In the genomic region with DNA sequence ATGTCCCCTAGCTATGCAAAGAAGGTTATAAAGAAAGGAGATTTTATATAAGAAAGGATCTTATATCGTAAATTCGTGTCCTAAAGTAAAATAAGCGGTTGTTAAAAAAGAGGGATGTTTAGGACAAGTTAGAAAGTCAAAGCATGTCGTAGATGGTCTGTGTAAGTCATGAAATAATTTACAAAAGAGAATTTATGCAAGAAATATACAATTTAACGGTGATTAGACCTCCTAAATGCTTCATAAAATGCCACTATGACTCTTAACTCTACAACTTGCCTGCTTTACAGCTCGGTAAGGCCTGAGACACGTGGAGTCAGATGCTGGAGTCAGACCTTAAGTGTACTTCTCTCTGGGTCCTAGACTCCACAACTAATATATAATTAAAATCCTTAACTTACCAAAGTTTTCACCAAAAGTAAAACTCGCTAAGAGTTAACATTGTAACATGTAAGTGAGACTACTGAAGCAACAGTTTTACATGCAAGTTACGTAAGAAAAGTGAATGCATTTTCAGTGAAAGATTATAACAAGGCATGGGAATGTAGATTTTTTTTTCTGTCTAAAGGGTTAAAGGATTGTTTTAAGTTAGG, we compare ENCODE assay signal across 16 cellular contexts. TPM values are rescaled to one million over a fixed set of nuclear protein-coding genes. Genes with fewer than 3 reads are reported as not detected.
A peak's percentile ranks its signal among the peaks of the same experiment; 100 is the strongest.
DNase-seq lines count a peak whose midpoint lies in the region; ATAC-seq and TF ChIP-seq lines count a peak whose summit lies in the region.
"Had no signal": no experiment of that assay in that cellular context is flagged by ENCODE, and none has a peak within 500 bp of the region (broad histone marks: within the 10 kb centered on the region; RNA-seq: fewer than 3 reads in every experiment).

No MANE protein-coding gene starts in this region.

- H3K4me1 ChIP-seq in DND-41 (ENCODE audit: insufficient read depth, low read length) = no peaks in the 10 kb centered on the region
- no peaks in the 10 kb centered on the region for H3K4me1 ChIP-seq in HUES6 (ENCODE audit: control insufficient read depth, insufficient read depth, low read length)

- no peak for TF ChIP-seq CTCF in DND-41 (IDR thresholded peaks at IDR 0.05; ENCODE audit: borderline replicate concordance, extremely low read depth, low read length, poor library complexity, severe bottlenecking)
- TF ChIP-seq CTCF in fibroblast of pulmonary artery (IDR thresholded peaks at IDR 0.05; ENCODE audit: low read length, missing control alignments) = no peak

- H4K20me1 ChIP-seq in DND-41 (ENCODE audit: insufficient read depth, low read length) = no peaks in the 10 kb centered on the region

- H3K79me2 ChIP-seq in DND-41 (ENCODE audit: insufficient read depth, low read length) = no peaks in the 10 kb centered on the region

- peaks cover 0 to 6% (median 4%) of the 10 kb centered on the region in 3 donors for H3K36me3 Mint-ChIP-seq in immature natural killer cell
- H3K36me3 Mint-ChIP-seq in naive thymus-derived CD8-positive, alpha-beta T cell = peaks cover 0 to 15% (median 9%) of the 10 kb centered on the region in 3 donors

- no peak overlapping the region for H3K4me3 Mint-ChIP-seq in immature natural killer cell
- no peak overlapping the region for H3K4me3 Mint-ChIP-seq in naive thymus-derived CD8-positive, alpha-beta T cell
- H3K4me3 Mint-ChIP-seq: activated CD4-positive, alpha-beta memory T cell treated with anti-CD3 and anti-CD28 coated beads, Interleukin-2, amount 10 ng/mL, durations not matched to agents 7 days and 5 days; naive B cell had no signal

- H3K36me3 ChIP-seq in DND-41 (ENCODE audit: insufficient read depth, low read length) (no peaks in the 10 kb centered on the region), HUES6 (ENCODE audit: control insufficient read depth, insufficient read depth, low read length) (no peaks in the 10 kb centered on the region)

- DNase-seq in DND-41 = peak; percentile 6
- DNase-seq in RPMI8226 = peak; percentile 27
- DNase-seq in fibroblast of pulmonary artery (ENCODE audit: low read depth) = peak; percentile 14
- no peak for DNase-seq in iPS-NIHi11 (ENCODE audit: low spot score)
- no peak for DNase-seq in immature natural killer cell
- no peak for DNase-seq in naive thymus-derived CD8-positive, alpha-beta T cell
- DNase-seq: activated CD4-positive, alpha-beta memory T cell treated with anti-CD3 and anti-CD28 coated beads, Interleukin-2, amount 10 ng/mL, durations not matched to agents 7 days and 5 days; amniotic stem cell; left ventricle myocardium superior; MM.1S; naive B cell; NCI-H2081 treated with DMSO at 0.1 percent for 48 hours; stimulated activated CD4-positive, alpha-beta T cell treated with anti-CD3 and anti-CD28 coated beads, Interleukin-15, amount 100 ng/mL, for 24 hours had no signal

- no peaks in the 10 kb centered on the region for H3K4me1 Mint-ChIP-seq in immature natural killer cell
- H3K4me1 Mint-ChIP-seq in naive thymus-derived CD8-positive, alpha-beta T cell = no peaks in the 10 kb centered on the region
- H3K4me1 Mint-ChIP-seq: activated CD4-positive, alpha-beta memory T cell treated with anti-CD3 and anti-CD28 coated beads, Interleukin-2, amount 10 ng/mL, durations not matched to agents 7 days and 5 days; naive B cell had no signal

- no peak overlapping the region for H2AFZ ChIP-seq in DND-41 (ENCODE audit: low read depth, low read length)

- no peak overlapping the region for H3K27ac Mint-ChIP-seq in immature natural killer cell
- no peak overlapping the region for H3K27ac Mint-ChIP-seq in naive thymus-derived CD8-positive, alpha-beta T cell
- H3K27ac Mint-ChIP-seq: activated CD4-positive, alpha-beta memory T cell treated with anti-CD3 and anti-CD28 coated beads, Interleukin-2, amount 10 ng/mL, durations not matched to agents 7 days and 5 days; naive B cell had no signal

- H3K27me3 ChIP-seq in DND-41 (ENCODE audit: insufficient read depth, low read length, poor library complexity) = no peaks in the 10 kb centered on the region
- H3K27me3 ChIP-seq in HUES6 (ENCODE audit: control insufficient read depth, insufficient read depth, low read length) = no peaks in the 10 kb centered on the region

- POLR2A ChIA-PET in naive thymus-derived CD8-positive, alpha-beta T cell (lab: Charles Lee) = no interaction called here

- no peak overlapping the region for H3K9ac ChIP-seq in DND-41 (ENCODE audit: low read depth, low read length)
- H3K9ac ChIP-seq in HUES6 (ENCODE audit: low read length) = no peak overlapping the region

- peaks cover 2 to 3% (median 2%) of the 10 kb centered on the region in 3 donors for H3K27me3 Mint-ChIP-seq in immature natural killer cell (ENCODE audit: low read depth in 3 of 3)
- peaks cover 7 to 36% (median 15%) of the 10 kb centered on the region in 5 donors for H3K27me3 Mint-ChIP-seq in naive thymus-derived CD8-positive, alpha-beta T cell

- H3K4me2 ChIP-seq in DND-41 (ENCODE audit: insufficient read depth, low read length) = no peak overlapping the region

- ATAC-seq in DND-41 (ENCODE audit: insufficient read depth, low read depth) (no peak), GM18498 (IDR thresholded peaks at IDR 0.05; ENCODE audit: unreplicated experiment) (no peak)
- ATAC-seq in naive thymus-derived CD8-positive, alpha-beta T cell = no peak
- ATAC-seq: left ventricle myocardium superior had no signal

- H3K9me3 Mint-ChIP-seq in immature natural killer cell = peaks cover 0 to 13% (median 3%) of the 10 kb centered on the region in 6 donors
- peaks cover 4 to 17% (median 11%) of the 10 kb centered on the region in 9 donors for H3K9me3 Mint-ChIP-seq in naive thymus-derived CD8-positive, alpha-beta T cell

- H3K4me3 ChIP-seq in DND-41 (ENCODE audit: low read depth in 1 of 2, low read length in 2 of 2) (no peak overlapping the region), HUES6 (ENCODE audit: low read depth, low read length) (0 out of 2 replicates have a peak overlapping the region, but pooled peaks have one; percentile 13), fibroblast of pulmonary artery (replicated peaks; ENCODE audit: low read depth, low read length) (no peak overlapping the region)
- H3K4me3 ChIP-seq: coronary artery had no signal

- H3K27ac ChIP-seq in DND-41 (ENCODE audit: low read length) = no peak overlapping the region
- H3K27ac ChIP-seq in HUES6 (ENCODE audit: low read depth, low read length) = no peak overlapping the region
- H3K27ac ChIP-seq: coronary artery had no signal

- H3K9me3 ChIP-seq in DND-41 (ENCODE audit: insufficient read depth, low read length, severe bottlenecking) = peaks cover 34% of the 10 kb centered on the region
- peaks cover 64% of the 10 kb centered on the region for H3K9me3 ChIP-seq in HUES6 (ENCODE audit: control insufficient read depth, insufficient read depth, low read depth, low read length)

RNA-seq across cellular contexts. Expression of a gene that starts 13.3 kb away (rescaled TPM):
- polyA plus RNA-seq in immature natural killer cell = 10 to 100 TPM; 28.8 to 51.0 (median 43.9) TPM
- 10 to 100 TPM; 34.4 to 44.8 TPM for total RNA-seq in naive thymus-derived CD8-positive, alpha-beta T cell
- 10 to 100 TPM; 34.7 to 48.7 (median 38.2) TPM for polyA plus RNA-seq in naive thymus-derived CD8-positive, alpha-beta T cell

RNA-seq across cellular contexts. Expression of a gene that starts 46.1 kb away (rescaled TPM):
- polyA plus RNA-seq in immature natural killer cell = not detected
- under 1 TPM; 0.63 to 0.78 TPM for total RNA-seq in naive thymus-derived CD8-positive, alpha-beta T cell
- under 1 TPM in 1 of 3 donors, not detected in 2; 0.34 TPM for polyA plus RNA-seq in naive thymus-derived CD8-positive, alpha-beta T cell

Comparison
In these comparisons a context has a peak if more than half of its experiments do, and no peak if none do; other contexts are left out.
1. DNase-seq: peak in DND-41 (single experiment), RPMI8226 (single experiment) and fibroblast of pulmonary artery (single experiment); none in iPS-NIHi11 (single experiment), immature natural killer cell (0 of 3) and naive thymus-derived CD8-positive, alpha-beta T cell (0 of 10).